35 cellular contexts compared by ENCODE assay signal in genomic region chrX:151987108-151987507, GRCh38. TPM values are rescaled to one million over a fixed set of nuclear protein-coding genes. Genes with fewer than 3 reads are reported as not detected.
"Had no signal": no experiment of that assay in that cellular context is flagged by ENCODE, and none has a peak within 500 bp of the region (broad histone marks: within the 10 kb centered on the region; RNA-seq: fewer than 3 reads in every experiment).

No MANE protein-coding gene starts in this region.

- H3K9me3 ChIP-seq: adrenal gland, breast epithelium, esophagus squamous epithelium had no signal

- H3K36me3 Mint-ChIP-seq: activated CD4-positive, alpha-beta memory T cell treated with anti-CD3 and anti-CD28 coated beads for 36 hours; activated naive CD4-positive, alpha-beta T cell treated with anti-CD3 and anti-CD28 coated beads, Interleukin-2, amount 10 ng/mL, durations not matched to agents 7 days and 5 days; activated naive CD8-positive, alpha-beta T cell treated with anti-CD3 and anti-CD28 coated beads for 36 hours; brain had no signal

- ATAC-seq: activated CD4-positive, CD25-positive, alpha-beta regulatory T cell treated with anti-CD3 and anti-CD28 coated beads, Interleukin-2, amount 50 U/mL, for 24 hours; activated CD8-positive, alpha-beta T cell treated with anti-CD3 and anti-CD28 coated beads, Interleukin-2, amount 10 ng/mL, durations not matched to agents 7 days and 5 days; activated naive CD8-positive, alpha-beta T cell treated with anti-CD3 and anti-CD28 coated beads, Interleukin-2, amount 50 U/mL, for 24 hours; activated T-cell treated with anti-CD3 and anti-CD28 coated beads, Interleukin-2, amount 50 U/mL, for 72 hours; effector memory CD8-positive, alpha-beta T cell; T-helper 17 cell had no signal

- H3K27ac Mint-ChIP-seq: activated B cell treated with CpG ODN at 0.5 μM for 24 hours; activated CD4-positive, alpha-beta memory T cell treated with anti-CD3 and anti-CD28 coated beads for 36 hours; activated CD8-positive, alpha-beta T cell treated with anti-CD3 and anti-CD28 coated beads, Interleukin-2, amount 10 ng/mL, durations not matched to agents 7 days and 5 days; activated naive CD4-positive, alpha-beta T cell treated with anti-CD3 and anti-CD28 coated beads, Interleukin-2, amount 10 ng/mL, durations not matched to agents 7 days and 5 days; activated naive CD8-positive, alpha-beta T cell treated with anti-CD3 and anti-CD28 coated beads for 36 hours; activated naive CD8-positive, alpha-beta T cell treated with anti-CD3 and anti-CD28 coated beads, Interleukin-2, amount 50 U/mL, for 24 hours; activated T-cell treated with anti-CD3 and anti-CD28 coated beads, Interleukin-2, amount 50 U/mL, for 24 hours; activated T-cell treated with anti-CD3 and anti-CD28 coated beads, Interleukin-2, amount 50 U/mL, for 72 hours; brain; dendritic cell treated with granulocyte-macrophage colony-stimulating factor and Interleukin-4, amounts not matched to agents 40 ng/mL and 50 ng/mL, for 4 days; effector memory CD8-positive, alpha-beta T cell; T-helper 17 cell; T-helper 2 cell treated with Interferon-gamma antibody and Interleukin-4, amounts not matched to agents 5 μg/mL and 100 μg/mL, for 36 hours had no signal

- H3K4me1 Mint-ChIP-seq: activated B cell treated with CpG ODN at 0.5 μM for 24 hours; activated naive CD4-positive, alpha-beta T cell treated with anti-CD3 and anti-CD28 coated beads, Interleukin-2, amount 10 ng/mL, durations not matched to agents 7 days and 5 days; activated naive CD8-positive, alpha-beta T cell treated with anti-CD3 and anti-CD28 coated beads for 36 hours; activated naive CD8-positive, alpha-beta T cell treated with anti-CD3 and anti-CD28 coated beads, Interleukin-2, amount 50 U/mL, for 24 hours; brain; T-helper 17 cell had no signal

- H3K4me3 ChIP-seq: adrenal gland, breast epithelium, cardiac muscle cell, coronary artery, esophagus squamous epithelium had no signal

- H3K27ac ChIP-seq: adrenal gland, breast epithelium, cardiac muscle cell, coronary artery, WERI-Rb-1 had no signal

- H3K9me3 Mint-ChIP-seq: activated B cell treated with CpG ODN at 0.5 μM for 24 hours; activated CD4-positive, alpha-beta memory T cell treated with anti-CD3 and anti-CD28 coated beads for 36 hours; activated naive CD8-positive, alpha-beta T cell treated with anti-CD3 and anti-CD28 coated beads for 36 hours; activated naive CD8-positive, alpha-beta T cell treated with anti-CD3 and anti-CD28 coated beads, Interleukin-2, amount 50 U/mL, for 24 hours; activated T-cell treated with anti-CD3 and anti-CD28 coated beads, Interleukin-2, amount 50 U/mL, for 24 hours; brain; T-helper 2 cell treated with Interferon-gamma antibody and Interleukin-4, amounts not matched to agents 5 μg/mL and 100 μg/mL, for 36 hours had no signal

- H3K27me3 Mint-ChIP-seq: activated B cell treated with CpG ODN at 0.5 μM for 24 hours; activated CD4-positive, alpha-beta memory T cell treated with anti-CD3 and anti-CD28 coated beads for 36 hours; activated naive CD4-positive, alpha-beta T cell treated with anti-CD3 and anti-CD28 coated beads, Interleukin-2, amount 10 ng/mL, durations not matched to agents 7 days and 5 days; brain; dendritic cell treated with granulocyte-macrophage colony-stimulating factor and Interleukin-4, amounts not matched to agents 40 ng/mL and 50 ng/mL, for 4 days; effector memory CD8-positive, alpha-beta T cell; T-helper 17 cell had no signal

- H3K4me3 Mint-ChIP-seq: activated B cell treated with CpG ODN at 0.5 μM for 24 hours; activated CD4-positive, alpha-beta memory T cell treated with anti-CD3 and anti-CD28 coated beads for 36 hours; activated CD8-positive, alpha-beta T cell treated with anti-CD3 and anti-CD28 coated beads, Interleukin-2, amount 10 ng/mL, durations not matched to agents 7 days and 5 days; activated naive CD4-positive, alpha-beta T cell treated with anti-CD3 and anti-CD28 coated beads, Interleukin-2, amount 10 ng/mL, durations not matched to agents 7 days and 5 days; activated naive CD8-positive, alpha-beta T cell treated with anti-CD3 and anti-CD28 coated beads for 36 hours; activated naive CD8-positive, alpha-beta T cell treated with anti-CD3 and anti-CD28 coated beads, Interleukin-2, amount 50 U/mL, for 24 hours; activated T-cell treated with anti-CD3 and anti-CD28 coated beads, Interleukin-2, amount 50 U/mL, for 24 hours; activated T-cell treated with anti-CD3 and anti-CD28 coated beads, Interleukin-2, amount 50 U/mL, for 72 hours; brain; dendritic cell treated with granulocyte-macrophage colony-stimulating factor and Interleukin-4, amounts not matched to agents 40 ng/mL and 50 ng/mL, for 4 days; effector memory CD8-positive, alpha-beta T cell; T-helper 17 cell; T-helper 2 cell treated with Interferon-gamma antibody and Interleukin-4, amounts not matched to agents 5 μg/mL and 100 μg/mL, for 36 hours had no signal

- H3K4me1 ChIP-seq: adrenal gland, breast epithelium had no signal

- DNase-seq: activated B cell treated with CpG ODN at 0.5 μM for 24 hours; activated CD4-positive, alpha-beta memory T cell treated with anti-CD3 and anti-CD28 coated beads for 36 hours; activated CD4-positive, alpha-beta T cell treated with anti-CD3 and anti-CD28 coated beads for 48 hours; activated CD8-positive, alpha-beta memory T cell treated with anti-CD3 and anti-CD28 coated beads, Interleukin-2, amount 50 U/mL, for 48 hours; activated CD8-positive, alpha-beta T cell treated with anti-CD3 and anti-CD28 coated beads, Interleukin-2, amount 10 ng/mL, durations not matched to agents 7 days and 5 days; activated gamma-delta T cell; activated naive CD4-positive, alpha-beta T cell; activated naive CD4-positive, alpha-beta T cell treated with anti-CD3 and anti-CD28 coated beads, Interleukin-2, amount 10 ng/mL, durations not matched to agents 7 days and 5 days; activated naive CD8-positive, alpha-beta T cell treated with anti-CD3 and anti-CD28 coated beads for 36 hours; activated naive CD8-positive, alpha-beta T cell treated with anti-CD3 and anti-CD28 coated beads, Interleukin-2, amount 50 U/mL, for 24 hours; activated T-cell treated with anti-CD3 and anti-CD28 coated beads for 4 hours; activated T-cell treated with anti-CD3 and anti-CD28 coated beads, Interleukin-2, amount 50 U/mL, for 24 hours; activated T-cell treated with anti-CD3 and anti-CD28 coated beads, Interleukin-2, amount 50 U/mL, for 72 hours; adrenal gland; amygdala; aorta; central memory CD4-positive, alpha-beta T cell; cerebellar nuclear complex; effector CD4-positive, alpha-beta T cell; effector memory CD8-positive, alpha-beta T cell; esophagus squamous epithelium; foreskin melanocyte; head of caudate nucleus; T-helper 1 cell; T-helper 17 cell; T1000; WERI-Rb-1 had no signal

RNA-seq across cellular contexts. Expression of gene GABRE, which starts 12.6 kb away (rescaled TPM):
- total RNA-seq: activated B cell treated with CpG ODN at 0.5 μM for 24 hours; activated CD4-positive, alpha-beta memory T cell treated with anti-CD3 and anti-CD28 coated beads for 36 hours; activated CD8-positive, alpha-beta memory T cell treated with anti-CD3 and anti-CD28 coated beads for 36 hours; activated CD8-positive, alpha-beta T cell treated with anti-CD3 and anti-CD28 coated beads, Interleukin-2, amount 10 ng/mL, durations not matched to agents 7 days and 5 days; activated naive CD8-positive, alpha-beta T cell treated with anti-CD3 and anti-CD28 coated beads for 36 hours; activated T-cell treated with anti-CD3 and anti-CD28 coated beads, Interleukin-2, amount 50 U/mL, for 72 hours had no signal
